In the genomic region with DNA sequence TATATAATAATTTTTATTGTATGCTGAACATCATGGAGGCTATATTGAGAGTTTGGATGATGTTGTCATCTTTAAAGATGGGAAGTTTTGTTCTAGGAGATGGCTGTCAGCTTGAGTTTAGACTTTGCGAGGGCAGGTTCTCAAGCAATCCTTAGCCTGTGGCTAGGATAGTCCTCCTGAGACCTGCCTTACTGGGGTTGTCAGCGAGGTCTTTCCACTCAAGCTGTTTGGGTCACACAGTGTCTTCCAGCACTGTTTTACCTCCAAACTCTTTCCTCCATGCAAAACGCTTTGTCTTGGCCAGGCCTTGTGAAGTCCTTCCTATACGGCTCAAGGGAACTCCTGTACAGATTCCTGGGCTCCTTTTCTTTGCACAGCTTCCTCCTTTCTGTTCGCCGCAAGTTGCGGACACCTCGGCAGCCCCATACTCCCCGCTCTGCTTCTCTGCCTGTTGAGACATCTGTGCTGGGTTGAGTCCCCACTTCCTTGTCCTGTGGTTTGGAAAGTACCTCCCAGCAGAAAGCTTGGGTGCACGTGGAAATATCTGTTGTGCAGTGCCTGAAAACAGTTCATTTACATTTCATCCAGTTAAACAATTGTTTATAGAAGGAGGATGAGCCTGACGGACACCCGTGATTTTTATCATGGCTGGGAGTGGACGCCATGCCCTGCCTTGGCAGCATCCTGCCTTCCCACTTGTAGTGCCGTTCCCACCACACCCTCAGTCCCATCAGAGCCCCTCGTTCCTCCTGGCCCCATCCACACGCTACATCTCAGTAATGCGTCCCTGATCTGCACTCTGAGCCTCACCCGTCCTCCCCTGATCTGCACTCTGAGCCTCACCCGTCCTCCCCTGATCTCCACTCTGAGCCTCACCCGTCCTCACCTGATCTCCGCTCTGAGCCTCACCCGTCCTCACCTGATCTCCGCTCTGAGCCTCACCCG, we compare ENCODE assay signal across 9 cellular contexts. TPM values are rescaled to one million over a fixed set of nuclear protein-coding genes. Genes with fewer than 3 reads are reported as not detected.
A peak's percentile ranks its signal among the peaks of the same experiment; 100 is the strongest.
DNase-seq lines count a peak whose midpoint lies in the region; ATAC-seq and TF ChIP-seq lines count a peak whose summit lies in the region.
"Had no signal": no experiment of that assay in that cellular context is flagged by ENCODE, and none has a peak within 500 bp of the region (broad histone marks: within the 10 kb centered on the region; RNA-seq: fewer than 3 reads in every experiment).

No MANE protein-coding gene starts in this region.

- no peak overlapping the region for H3K4me3 ChIP-seq in mucosa of descending colon
- no peak overlapping the region for H3K4me3 ChIP-seq in thyroid gland (replicated peaks in 1 of 3)

- peak; percentile 86 for ATAC-seq in GM18907 (IDR thresholded peaks at IDR 0.05; ENCODE audit: unreplicated experiment)
- peak; percentile 86 for ATAC-seq in mucosa of descending colon
- ATAC-seq: HCT116 had no signal

- no peaks in the 10 kb centered on the region for H3K36me3 ChIP-seq in mucosa of descending colon (ENCODE audit: low read depth)
- H3K36me3 ChIP-seq in thyroid gland, result no peaks in the 10 kb centered on the region

- TF ChIP-seq POLR2A in thyroid gland (IDR thresholded peaks at IDR 0.05), result no peak

- 74 to 82% methylated on average over 24 of the region's 24 CpGs for WGBS in thyroid gland, 2 donors

- peak; percentile 99 for DNase-seq in Kasumi-1 (lab: John Stamatoyannopoulos, UW)
- peak; percentile 31 for DNase-seq in activated T-cell treated with anti-CD3 and anti-CD28 coated beads for 4 hours
- peak; percentile 42 to 74 (median 49) for DNase-seq in mucosa of descending colon
- DNase-seq in DMS53 (lab: John Stamatoyannopoulos, UW), result no peak
- no peak for DNase-seq in thyroid gland
- DNase-seq in hippocampal formation (lab: John Stamatoyannopoulos, UW), result no peak
- no peak for DNase-seq in NCI-H187 treated with DMSO at 0.1 percent for 48 hours (lab: John Stamatoyannopoulos, UW)

- no peak overlapping the region for H3K27ac ChIP-seq in thyroid gland

- intact Hi-C loops in mucosa of descending colon (cut with DNase I, micrococcal nuclease), result no loop called here
- intact Hi-C loops in thyroid gland (cut with DNase I), result no loop called here

- H3K9me3 ChIP-seq in mucosa of descending colon (no peaks in the 10 kb centered on the region), thyroid gland (no peaks in the 10 kb centered on the region)

- TF ChIP-seq CTCF in mucosa of descending colon (IDR thresholded peaks at IDR 0.05), result no peak
- TF ChIP-seq CTCF in thyroid gland (IDR thresholded peaks at IDR 0.05), result no peak

- H3K27me3 ChIP-seq in thyroid gland, result no peaks in the 10 kb centered on the region

- H3K4me1 ChIP-seq in mucosa of descending colon (ENCODE audit: low read depth), result no peaks in the 10 kb centered on the region
- H3K4me1 ChIP-seq in thyroid gland, result no peaks in the 10 kb centered on the region

RNA-seq across cellular contexts. Expression of a gene that starts 55.0 kb away (rescaled TPM):
- total RNA-seq in mucosa of descending colon (10 to 100 TPM in 1 of 3 donors, 1 to 10 TPM in 2; 6.9 to 12.8 (median 8.4) TPM), thyroid gland (1 to 10 TPM; 1.3 to 3.8 (median 2.6) TPM)

Comparison
In these comparisons a context has a peak if more than half of its experiments do, and no peak if none do; other contexts are left out.
1. DNase-seq: peak in Kasumi-1 (2 of 2), activated T-cell treated with anti-CD3 and anti-CD28 coated beads for 4 hours (single experiment) and mucosa of descending colon (3 of 3); none in DMS53 (single experiment), thyroid gland (0 of 2), hippocampal formation (0 of 2) and NCI-H187 treated with DMSO at 0.1 percent for 48 hours (single experiment).